ENCODE assay signal across 1 cellular context in the genomic region with DNA sequence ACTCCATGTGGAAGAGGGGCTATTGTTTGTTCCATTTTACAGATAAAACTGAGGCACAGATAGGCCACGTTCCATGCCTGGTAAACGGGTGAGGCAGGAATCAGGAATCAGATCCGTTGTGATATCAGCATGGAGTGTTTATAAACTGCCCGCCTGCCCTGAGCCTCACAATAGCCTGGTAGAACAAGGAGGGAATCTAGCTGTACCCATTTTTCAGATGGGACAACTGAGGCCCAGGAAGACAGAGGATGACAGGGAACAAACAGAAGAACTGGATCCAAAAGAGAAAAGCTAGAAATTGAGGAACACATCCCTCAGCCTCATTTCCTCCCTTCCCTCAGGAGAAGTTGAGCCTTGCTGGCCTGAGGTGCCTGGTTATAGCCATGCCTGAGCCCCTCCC.
TF ChIP-seq lines count a peak whose summit lies in the region.

No MANE protein-coding gene starts in this region.

TF ChIP-seq in HepG2, 621 proteins besides CTCF, POLR2A, EP300 and RAD21 (continued from another document):
- TF ChIP-seq, protein P1, sequence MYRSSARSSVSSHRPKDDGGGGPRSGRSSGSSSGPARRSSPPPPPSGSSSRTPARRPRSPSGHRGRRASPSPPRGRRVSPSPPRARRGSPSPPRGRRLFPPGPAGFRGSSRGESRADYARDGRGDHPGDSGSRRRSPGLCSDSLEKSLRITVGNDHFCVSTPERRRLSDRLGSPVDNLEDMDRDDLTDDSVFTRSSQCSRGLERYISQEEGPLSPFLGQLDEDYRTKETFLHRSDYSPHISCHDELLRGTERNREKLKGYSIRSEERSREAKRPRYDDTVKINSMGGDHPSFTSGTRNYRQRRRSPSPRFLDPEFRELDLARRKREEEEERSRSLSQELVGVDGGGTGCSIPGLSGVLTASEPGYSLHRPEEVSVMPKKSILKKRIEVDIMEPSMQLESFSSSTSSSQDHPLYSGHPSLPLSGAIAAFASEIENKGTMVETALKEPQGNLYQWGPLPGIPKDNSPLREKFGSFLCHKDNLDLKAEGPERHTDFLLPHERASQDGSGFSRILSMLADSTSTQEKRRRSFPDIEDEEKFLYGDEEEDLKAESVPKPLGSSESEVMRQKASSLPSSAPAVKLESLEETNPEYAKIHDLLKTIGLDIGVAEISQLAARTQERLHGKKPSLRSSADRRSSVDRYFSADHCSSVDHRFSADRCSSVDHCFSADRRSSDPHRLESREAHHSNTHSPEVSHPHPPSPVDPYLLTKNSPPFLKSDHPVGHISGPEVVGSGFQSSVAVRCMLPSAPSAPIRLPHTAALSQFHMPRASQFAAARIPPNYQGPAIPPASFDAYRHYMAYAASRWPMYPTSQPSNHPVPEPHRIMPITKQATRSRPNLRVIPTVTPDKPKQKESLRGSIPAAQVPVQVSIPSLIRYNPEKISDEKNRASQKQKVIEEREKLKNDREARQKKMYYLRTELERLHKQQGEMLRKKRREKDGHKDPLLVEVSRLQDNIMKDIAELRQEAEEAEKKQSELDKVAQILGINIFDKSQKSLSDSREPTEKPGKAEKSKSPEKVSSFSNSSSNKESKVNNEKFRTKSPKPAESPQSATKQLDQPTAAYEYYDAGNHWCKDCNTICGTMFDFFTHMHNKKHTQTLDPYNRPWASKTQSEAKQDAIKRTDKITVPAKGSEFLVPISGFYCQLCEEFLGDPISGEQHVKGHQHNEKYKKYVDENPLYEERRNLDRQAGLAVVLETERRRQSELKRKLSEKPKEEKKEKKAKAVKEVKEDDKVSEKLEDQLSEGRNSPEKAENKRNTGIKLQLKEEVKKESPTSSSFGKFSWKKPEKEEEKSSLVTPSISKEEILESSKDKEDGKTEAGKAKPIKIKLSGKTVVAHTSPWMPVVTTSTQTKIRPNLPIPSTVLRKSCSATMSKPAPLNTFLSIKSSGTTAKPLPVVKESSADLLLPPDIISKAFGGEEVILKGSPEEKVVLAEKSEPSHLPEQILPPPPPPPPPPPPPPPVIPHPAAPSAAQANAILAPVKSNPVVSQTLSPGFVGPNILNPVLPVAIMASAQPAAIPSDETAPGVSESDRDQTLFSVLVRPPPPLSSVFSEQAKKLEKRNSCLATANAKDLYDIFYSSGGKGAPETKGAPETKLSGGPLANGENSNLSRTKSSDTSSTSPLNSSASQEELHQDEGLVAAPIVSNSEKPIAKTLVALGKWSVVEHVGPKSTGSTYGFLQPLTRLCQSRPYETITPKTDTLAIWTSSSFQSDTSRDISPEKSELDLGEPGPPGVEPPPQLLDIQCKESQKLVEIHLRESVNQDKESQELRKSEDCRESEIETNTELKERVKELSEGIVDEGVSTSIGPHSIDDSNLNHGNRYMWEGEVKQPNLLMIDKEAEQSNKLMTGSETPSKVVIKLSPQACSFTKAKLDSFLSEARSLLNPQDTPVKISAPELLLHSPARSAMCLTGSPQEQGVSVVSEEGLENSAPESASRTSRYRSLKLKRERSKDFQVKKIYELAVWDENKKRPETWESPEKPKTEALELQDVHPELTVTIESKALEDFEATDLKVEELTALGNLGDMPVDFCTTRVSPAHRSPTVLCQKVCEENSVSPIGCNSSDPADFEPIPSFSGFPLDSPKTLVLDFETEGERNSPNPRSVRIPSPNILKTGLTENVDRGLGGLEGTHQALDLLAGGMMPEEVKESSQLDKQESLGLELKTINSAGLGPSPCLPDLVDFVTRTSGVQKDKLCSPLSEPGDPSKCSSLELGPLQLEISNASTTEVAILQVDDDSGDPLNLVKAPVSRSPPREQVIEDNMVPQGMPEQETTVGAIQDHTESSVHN (CRISPR knock-in tag; IDR thresholded peaks at IDR 0.05) = no peak
